Comparison of ENCODE assay signal across 9 cellular contexts in genomic region chr1:25608488-25609178, GRCh38. TPM values are rescaled to one million over a fixed set of nuclear protein-coding genes. Genes with fewer than 3 reads are reported as not detected.
DNase-seq lines count a peak whose midpoint lies in the region; ATAC-seq, FAIRE-seq and TF ChIP-seq lines count a peak whose summit lies in the region.
"Had no signal": no experiment of that assay in that cellular context is flagged by ENCODE, and none has a peak within 500 bp of the region (broad histone marks: within the 10 kb centered on the region; RNA-seq: fewer than 3 reads in every experiment).

No MANE protein-coding gene starts in this region.

- no peaks in the 10 kb centered on the region for H3K27me3 ChIP-seq in breast epithelium

- no peak overlapping the region for H3K27ac Mint-ChIP-seq in WTC11

- TF ChIP-seq CTCF in WTC11 (IDR thresholded peaks at IDR 0.05), result peak; percentile 47
- peak; percentile 53 to 76 (median 69) for TF ChIP-seq CTCF in breast epithelium (IDR thresholded peaks at IDR 0.05)

- FAIRE-seq in islet of Langerhans (lab: Jason Lieb, UNC), result peak; percentile 56

- no peaks in the 10 kb centered on the region for H3K4me1 ChIP-seq in breast epithelium

- peaks cover 13% of the 10 kb centered on the region for H3K27me3 Mint-ChIP-seq in WTC11 (ENCODE audit: low read depth)

- CTCF ChIA-PET in HEK293T (lab: Yijun Ruan, JAX) (interaction anchor here (0.8 to 2.3 kb wide), 9 partner anchors 16 to 203 kb away, joined by 3 to 13 read pairs (median 5); no protein-coding TSS in a partner anchor), WTC11 (lab: Charles Lee) (interaction anchor here (0.6 to 3.5 kb wide), 49 partner anchors 10 to 427 kb away, joined by 3 to 45 read pairs (median 4); partner anchors contain the start of genes LDLRAP1, MACO1, MAN1C1 and MTFR1L)

- no peak overlapping the region for H3K4me3 ChIP-seq in breast epithelium

- no peak overlapping the region for H3K27ac ChIP-seq in breast epithelium
- H3K27ac ChIP-seq: epithelial cell of prostate had no signal

- no peak overlapping the region for H3K4me3 Mint-ChIP-seq in WTC11

- ATAC-seq in WTC11 (peak; percentile 88), HG03460 (IDR thresholded peaks at IDR 0.05; ENCODE audit: unreplicated experiment) (no peak)

- H3K4me1 Mint-ChIP-seq in WTC11, result peaks cover 4% of the 10 kb centered on the region

- TF ChIP-seq POLR2A in breast epithelium (IDR thresholded peaks at IDR 0.05), result no peak

- no peaks in the 10 kb centered on the region for H3K9me3 ChIP-seq in breast epithelium

- no peaks in the 10 kb centered on the region for H3K9me3 Mint-ChIP-seq in WTC11

- DNase-seq in DMS114 treated with DMSO at 0.1 percent for 48 hours (lab: John Stamatoyannopoulos, UW; ENCODE audit: unreplicated experiment) (peak; percentile 61), HEK293T (ENCODE audit: extremely low spot score) (peak; percentile 80), NCI-H2171 (lab: John Stamatoyannopoulos, UW) (peak; percentile 87), WTC11 (ENCODE audit: low spot score) (peak; percentile 85), breast epithelium (ENCODE audit: low spot score in 2 of 2) (peak; percentile 77 to 82)
- DNase-seq in stimulated activated CD4-positive, alpha-beta T cell treated with anti-CD3 and anti-CD28 coated beads, Interleukin-15, amount 100 ng/mL, for 48 hours (ENCODE audit: low read depth in 2 of 2), result peak; percentile 77 to 85

- no peaks in the 10 kb centered on the region for H3K36me3 Mint-ChIP-seq in WTC11

- POLR2A ChIA-PET in HEK293T (lab: Yijun Ruan, JAX), result interaction anchor here (0.8 to 1.4 kb wide), 3 partner anchors 17 to 201 kb away, joined by 3 read pairs; no protein-coding TSS in a partner anchor
- POLR2A ChIA-PET in WTC11 (lab: Charles Lee), result interaction anchor here (0.6 kb wide), 1 partner anchor 792 kb away, joined by 5 read pairs; no protein-coding TSS in a partner anchor

- intact Hi-C loops in breast epithelium (cut with DNase I; ENCODE audit: low total_unique reads), result no loop called here

- no peaks in the 10 kb centered on the region for H3K36me3 ChIP-seq in breast epithelium

TF ChIP-seq in HEK293T, 16 proteins besides CTCF, POLR2A, EP300 and RAD21:
- TF ChIP-seq ZNF384 (IDR thresholded peaks at IDR 0.05) (no peak), FOXA1 (IDR thresholded peaks at IDR 0.05) (no peak), FOXM1 (IDR thresholded peaks at IDR 0.05; ENCODE audit: borderline replicate concordance) (no peak), ARNT (IDR thresholded peaks at IDR 0.05) (no peak)
- TF ChIP-seq, protein P1, sequence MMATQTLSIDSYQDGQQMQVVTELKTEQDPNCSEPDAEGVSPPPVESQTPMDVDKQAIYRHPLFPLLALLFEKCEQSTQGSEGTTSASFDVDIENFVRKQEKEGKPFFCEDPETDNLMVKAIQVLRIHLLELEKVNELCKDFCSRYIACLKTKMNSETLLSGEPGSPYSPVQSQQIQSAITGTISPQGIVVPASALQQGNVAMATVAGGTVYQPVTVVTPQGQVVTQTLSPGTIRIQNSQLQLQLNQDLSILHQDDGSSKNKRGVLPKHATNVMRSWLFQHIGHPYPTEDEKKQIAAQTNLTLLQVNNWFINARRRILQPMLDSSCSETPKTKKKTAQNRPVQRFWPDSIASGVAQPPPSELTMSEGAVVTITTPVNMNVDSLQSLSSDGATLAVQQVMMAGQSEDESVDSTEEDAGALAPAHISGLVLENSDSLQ (IDR thresholded peaks at IDR 0.05), result peak; percentile 88

TF ChIP-seq in WTC11, 78 proteins besides CTCF, POLR2A, EP300 and RAD21:
- TF ChIP-seq, protein P2, sequence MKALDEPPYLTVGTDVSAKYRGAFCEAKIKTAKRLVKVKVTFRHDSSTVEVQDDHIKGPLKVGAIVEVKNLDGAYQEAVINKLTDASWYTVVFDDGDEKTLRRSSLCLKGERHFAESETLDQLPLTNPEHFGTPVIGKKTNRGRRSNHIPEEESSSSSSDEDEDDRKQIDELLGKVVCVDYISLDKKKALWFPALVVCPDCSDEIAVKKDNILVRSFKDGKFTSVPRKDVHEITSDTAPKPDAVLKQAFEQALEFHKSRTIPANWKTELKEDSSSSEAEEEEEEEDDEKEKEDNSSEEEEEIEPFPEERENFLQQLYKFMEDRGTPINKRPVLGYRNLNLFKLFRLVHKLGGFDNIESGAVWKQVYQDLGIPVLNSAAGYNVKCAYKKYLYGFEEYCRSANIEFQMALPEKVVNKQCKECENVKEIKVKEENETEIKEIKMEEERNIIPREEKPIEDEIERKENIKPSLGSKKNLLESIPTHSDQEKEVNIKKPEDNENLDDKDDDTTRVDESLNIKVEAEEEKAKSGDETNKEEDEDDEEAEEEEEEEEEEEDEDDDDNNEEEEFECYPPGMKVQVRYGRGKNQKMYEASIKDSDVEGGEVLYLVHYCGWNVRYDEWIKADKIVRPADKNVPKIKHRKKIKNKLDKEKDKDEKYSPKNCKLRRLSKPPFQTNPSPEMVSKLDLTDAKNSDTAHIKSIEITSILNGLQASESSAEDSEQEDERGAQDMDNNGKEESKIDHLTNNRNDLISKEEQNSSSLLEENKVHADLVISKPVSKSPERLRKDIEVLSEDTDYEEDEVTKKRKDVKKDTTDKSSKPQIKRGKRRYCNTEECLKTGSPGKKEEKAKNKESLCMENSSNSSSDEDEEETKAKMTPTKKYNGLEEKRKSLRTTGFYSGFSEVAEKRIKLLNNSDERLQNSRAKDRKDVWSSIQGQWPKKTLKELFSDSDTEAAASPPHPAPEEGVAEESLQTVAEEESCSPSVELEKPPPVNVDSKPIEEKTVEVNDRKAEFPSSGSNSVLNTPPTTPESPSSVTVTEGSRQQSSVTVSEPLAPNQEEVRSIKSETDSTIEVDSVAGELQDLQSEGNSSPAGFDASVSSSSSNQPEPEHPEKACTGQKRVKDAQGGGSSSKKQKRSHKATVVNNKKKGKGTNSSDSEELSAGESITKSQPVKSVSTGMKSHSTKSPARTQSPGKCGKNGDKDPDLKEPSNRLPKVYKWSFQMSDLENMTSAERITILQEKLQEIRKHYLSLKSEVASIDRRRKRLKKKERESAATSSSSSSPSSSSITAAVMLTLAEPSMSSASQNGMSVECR (CRISPR knock-in tag; IDR thresholded peaks at IDR 0.05; ENCODE audit: borderline replicate concordance), result no peak
- peak; percentile 73 for TF ChIP-seq USF1 (CRISPR knock-in tag; IDR thresholded peaks at IDR 0.05)
- no peak for TF ChIP-seq AFF4 (CRISPR knock-in tag; IDR thresholded peaks at IDR 0.05; ENCODE audit: borderline replicate concordance)
- TF ChIP-seq, protein P3, sequence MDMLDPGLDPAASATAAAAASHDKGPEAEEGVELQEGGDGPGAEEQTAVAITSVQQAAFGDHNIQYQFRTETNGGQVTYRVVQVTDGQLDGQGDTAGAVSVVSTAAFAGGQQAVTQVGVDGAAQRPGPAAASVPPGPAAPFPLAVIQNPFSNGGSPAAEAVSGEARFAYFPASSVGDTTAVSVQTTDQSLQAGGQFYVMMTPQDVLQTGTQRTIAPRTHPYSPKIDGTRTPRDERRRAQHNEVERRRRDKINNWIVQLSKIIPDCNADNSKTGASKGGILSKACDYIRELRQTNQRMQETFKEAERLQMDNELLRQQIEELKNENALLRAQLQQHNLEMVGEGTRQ (CRISPR knock-in tag; IDR thresholded peaks at IDR 0.05), result peak; percentile 71

RNA-seq across cellular contexts. Expression of gene MAN1C1, which starts 8.0 kb away (rescaled TPM):
- 10.4 to 16.8 TPM (median 12.2 TPM) in 3 replicates for total RNA-seq in WTC11 (2021)
- 10 to 100 TPM in 1 of 3 donors, 1 to 10 TPM in 2; 6.7 to 13.8 (median 6.9) TPM for total RNA-seq in breast epithelium
